ENCODE assay signal across 10 cellular contexts in genomic region chr10:123997486-123998196, GRCh38.
DNase-seq lines count a peak whose midpoint lies in the region; TF ChIP-seq lines count a peak whose summit lies in the region.
"Had no signal": no experiment of that assay in that cellular context is flagged by ENCODE, and none has a peak within 500 bp of the region (broad histone marks: within the 10 kb centered on the region; RNA-seq: fewer than 3 reads in every experiment).

No MANE protein-coding gene starts in this region.

- H3F3A ChIP-seq in PC-9 (ENCODE audit: insufficient read depth, low read depth): peaks cover 26% of the 10 kb centered on the region

- H3K4me1 ChIP-seq in PC-9 (replicated peaks; ENCODE audit: insufficient read depth) (peaks cover 39% of the 10 kb centered on the region), prostate gland (replicated peaks) (no peaks in the 10 kb centered on the region)

- TF ChIP-seq CTCF in PC-9 (conservative IDR thresholded peaks at IDR 0.05) (no peak), fibroblast of the aortic adventitia (IDR thresholded peaks at IDR 0.05; ENCODE audit: insufficient read depth, low read length) (no peak), prostate gland (IDR thresholded peaks at IDR 0.05) (no peak)

- H3K9me3 ChIP-seq in PC-9 (ENCODE audit: insufficient read depth, low read depth): no peaks in the 10 kb centered on the region
- H3K9me3 ChIP-seq in prostate gland: no peaks in the 10 kb centered on the region

- POLR2A ChIA-PET in PC-9 (lab: Charles Lee; ENCODE audit: unreplicated experiment): interaction anchor here (0.6 kb wide), 1 partner anchor 621 kb away, joined by 3 read pairs; no protein-coding TSS in a partner anchor

- no peaks in the 10 kb centered on the region for H3K9me2 ChIP-seq in PC-9 (ENCODE audit: insufficient read depth)

- no peak for TF ChIP-seq POLR2A in prostate gland (IDR thresholded peaks at IDR 0.05)

- no TSS peak for BruUV-seq in PC-9 (replicated peaks; lab: Mats Ljungman, UMichigan)

- no peak overlapping the region for H2AFZ ChIP-seq in PC-9

- intact Hi-C loops in PC-9 (cut with micrococcal nuclease; ENCODE audit: unreplicated experiment) (loop anchor here (1.0 to 10.0 kb wide), 4 partner anchors 110 to 537 kb away; no protein-coding TSS in a partner anchor), prostate gland (cut with DNase I) (no loop called here)

- DNase-seq in EL (peak; percentile 96), PC-9 (peak; percentile 50 to 90), fibroblast of the aortic adventitia (ENCODE audit: low read depth) (peak; percentile 98), pons (ENCODE audit: low spot score) (peak; percentile 38), KBM-7 (no peak), prostate gland (ENCODE audit: low spot score) (no peak), midbrain (lab: John Stamatoyannopoulos, UW) (no peak)
- no peak for DNase-seq in stimulated activated CD4-positive, alpha-beta T cell treated with anti-CD3 and anti-CD28 coated beads, Interleukin-2, amount 100 ng/mL, for 24 hours
- DNase-seq: activated naive CD8-positive, alpha-beta T cell treated with anti-CD3 and anti-CD28 coated beads, Interleukin-2, amount 10 ng/mL, durations not matched to agents 7 days and 5 days; NCI-H510A had no signal

- H3K27ac ChIP-seq in PC-9: peak overlapping the region; percentile 99
- no peak overlapping the region for H3K27ac ChIP-seq in prostate gland

- H3K27me3 ChIP-seq in PC-9 (ENCODE audit: insufficient read depth, low read depth): no peaks in the 10 kb centered on the region
- H3K27me3 ChIP-seq in prostate gland (replicated peaks; ENCODE audit: insufficient read depth): peaks cover 7% of the 10 kb centered on the region

- in situ Hi-C loops in KBM-7 (cut with MboI; ENCODE audit: low pct_unique_long_range_greater_than_20kb, low sequenced_read_pairs): no loop called here

- no peaks in the 10 kb centered on the region for H3K79me2 ChIP-seq in PC-9 (ENCODE audit: low read depth)

- no peaks in the 10 kb centered on the region for H4K20me1 ChIP-seq in PC-9 (ENCODE audit: insufficient read depth)

- CTCF ChIA-PET in PC-9 (lab: Charles Lee): interaction anchor here (3.9 kb wide), 1 partner anchor 392 kb away, joined by 24 read pairs; no protein-coding TSS in a partner anchor

- WGBS in prostate gland: 70% methylated on average over 7 of the region's 7 CpGs

- H3K4me3 ChIP-seq in PC-9 (no peak overlapping the region), fibroblast of the aortic adventitia (ENCODE audit: low read depth, low read length) (no peak overlapping the region), prostate gland (no peak overlapping the region)

- H3K36me3 ChIP-seq in PC-9 (ENCODE audit: low read depth) (no peaks in the 10 kb centered on the region), prostate gland (no peaks in the 10 kb centered on the region)

- peak overlapping the region; percentile 65 for H3K4me2 ChIP-seq in PC-9

Comparison
In these comparisons a context has a peak if more than half of its experiments do, and no peak if none do; other contexts are left out.
1. DNase-seq: peak in EL (single experiment), PC-9 (2 of 2), fibroblast of the aortic adventitia (single experiment) and pons (single experiment); none in KBM-7 (single experiment), prostate gland (single experiment), midbrain (single experiment) and stimulated activated CD4-positive, alpha-beta T cell treated with anti-CD3 and anti-CD28 coated beads, Interleukin-2, amount 100 ng/mL, for 24 hours (0 of 2).